In genomic region chr2:183060500-183061231, GRCh38 we compare ENCODE assay signal across 1 cellular context.
TF ChIP-seq lines count a peak whose summit lies in the region.

No MANE protein-coding gene starts in this region.

TF ChIP-seq in HepG2, 621 proteins besides CTCF, POLR2A, EP300 and RAD21 (continued from another document and continues in another):
- TF ChIP-seq PLRG1 (conservative IDR thresholded peaks at IDR 0.05) = no peak
- TF ChIP-seq ZNF17 (CRISPR knock-in tag; IDR thresholded peaks at IDR 0.05) = no peak
- no peak for TF ChIP-seq MNT (IDR thresholded peaks at IDR 0.05)
- TF ChIP-seq JDP2 (CRISPR knock-in tag; IDR thresholded peaks at IDR 0.05; ENCODE audit: borderline replicate concordance) = no peak
- no peak for TF ChIP-seq NFYB (CRISPR knock-in tag; IDR thresholded peaks at IDR 0.05)
- TF ChIP-seq CC2D1A (CRISPR knock-in tag; IDR thresholded peaks at IDR 0.05) = no peak
- TF ChIP-seq ZNF354B (CRISPR knock-in tag; IDR thresholded peaks at IDR 0.05) = no peak
- TF ChIP-seq ZNF614 (CRISPR knock-in tag; IDR thresholded peaks at IDR 0.05; ENCODE audit: borderline replicate concordance) = no peak
- TF ChIP-seq, protein P1, sequence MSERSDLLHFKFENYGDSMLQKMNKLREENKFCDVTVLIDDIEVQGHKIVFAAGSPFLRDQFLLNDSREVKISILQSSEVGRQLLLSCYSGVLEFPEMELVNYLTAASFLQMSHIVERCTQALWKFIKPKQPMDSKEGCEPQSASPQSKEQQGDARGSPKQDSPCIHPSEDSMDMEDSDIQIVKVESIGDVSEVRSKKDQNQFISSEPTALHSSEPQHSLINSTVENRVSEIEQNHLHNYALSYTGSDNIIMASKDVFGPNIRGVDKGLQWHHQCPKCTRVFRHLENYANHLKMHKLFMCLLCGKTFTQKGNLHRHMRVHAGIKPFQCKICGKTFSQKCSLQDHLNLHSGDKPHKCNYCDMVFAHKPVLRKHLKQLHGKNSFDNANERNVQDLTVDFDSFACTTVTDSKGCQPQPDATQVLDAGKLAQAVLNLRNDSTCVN (CRISPR knock-in tag; IDR thresholded peaks at IDR 0.05; ENCODE audit: borderline replicate concordance) = no peak
- no peak for TF ChIP-seq TBX3 (IDR thresholded peaks at IDR 0.05; ENCODE audit: borderline replicate concordance)
- no peak for TF ChIP-seq NFIC (IDR thresholded peaks at IDR 0.05; ENCODE audit: low read length)
- TF ChIP-seq ZXDC (CRISPR knock-in tag; IDR thresholded peaks at IDR 0.05) = no peak
- TF ChIP-seq ZNF761 (CRISPR knock-in tag; conservative IDR thresholded peaks at IDR 0.05) = no peak
- no peak for TF ChIP-seq DMAP1 (CRISPR knock-in tag; IDR thresholded peaks at IDR 0.05)
- TF ChIP-seq ZNF180 (CRISPR knock-in tag; IDR thresholded peaks at IDR 0.05; ENCODE audit: borderline replicate concordance, low read depth) = no peak
- TF ChIP-seq, protein P2, sequence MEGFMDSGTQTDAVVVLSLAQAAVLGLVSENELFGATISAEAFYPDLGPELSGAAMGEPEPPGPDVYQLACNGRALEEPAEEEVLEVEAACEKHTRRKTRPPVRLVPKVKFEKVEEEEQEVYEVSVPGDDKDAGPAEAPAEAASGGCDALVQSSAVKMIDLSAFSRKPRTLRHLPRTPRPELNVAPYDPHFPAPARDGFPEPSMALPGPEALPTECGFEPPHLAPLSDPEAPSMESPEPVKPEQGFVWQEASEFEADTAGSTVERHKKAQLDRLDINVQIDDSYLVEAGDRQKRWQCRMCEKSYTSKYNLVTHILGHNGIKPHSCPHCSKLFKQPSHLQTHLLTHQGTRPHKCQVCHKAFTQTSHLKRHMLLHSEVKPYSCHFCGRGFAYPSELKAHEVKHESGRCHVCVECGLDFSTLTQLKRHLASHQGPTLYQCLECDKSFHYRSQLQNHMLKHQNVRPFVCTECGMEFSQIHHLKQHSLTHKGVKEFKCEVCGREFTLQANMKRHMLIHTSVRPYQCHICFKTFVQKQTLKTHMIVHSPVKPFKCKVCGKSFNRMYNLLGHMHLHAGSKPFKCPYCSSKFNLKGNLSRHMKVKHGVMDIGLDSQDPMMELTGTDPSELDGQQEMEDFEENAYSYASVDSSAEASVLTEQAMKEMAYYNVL (CRISPR knock-in tag; IDR thresholded peaks at IDR 0.05; ENCODE audit: borderline replicate concordance) = no peak
- TF ChIP-seq TBL1XR1 (IDR thresholded peaks at IDR 0.05; ENCODE audit: borderline replicate concordance, low read length, partially characterized antibody) = no peak
- peak; percentile 69 for TF ChIP-seq HNF4G (IDR thresholded peaks at IDR 0.05; ENCODE audit: borderline replicate concordance, low read depth, low read length)
- peak; percentile 72; the same call in 1 of the 2 replicates for TF ChIP-seq HNF4G (CRISPR knock-in tag; IDR thresholded peaks at IDR 0.05; ENCODE audit: borderline replicate concordance, low read depth)
- no peak for TF ChIP-seq ZBTB40 (IDR thresholded peaks at IDR 0.05)
- no peak for TF ChIP-seq ZBTB40 (CRISPR knock-in tag; IDR thresholded peaks at IDR 0.05)
- TF ChIP-seq, protein P3, sequence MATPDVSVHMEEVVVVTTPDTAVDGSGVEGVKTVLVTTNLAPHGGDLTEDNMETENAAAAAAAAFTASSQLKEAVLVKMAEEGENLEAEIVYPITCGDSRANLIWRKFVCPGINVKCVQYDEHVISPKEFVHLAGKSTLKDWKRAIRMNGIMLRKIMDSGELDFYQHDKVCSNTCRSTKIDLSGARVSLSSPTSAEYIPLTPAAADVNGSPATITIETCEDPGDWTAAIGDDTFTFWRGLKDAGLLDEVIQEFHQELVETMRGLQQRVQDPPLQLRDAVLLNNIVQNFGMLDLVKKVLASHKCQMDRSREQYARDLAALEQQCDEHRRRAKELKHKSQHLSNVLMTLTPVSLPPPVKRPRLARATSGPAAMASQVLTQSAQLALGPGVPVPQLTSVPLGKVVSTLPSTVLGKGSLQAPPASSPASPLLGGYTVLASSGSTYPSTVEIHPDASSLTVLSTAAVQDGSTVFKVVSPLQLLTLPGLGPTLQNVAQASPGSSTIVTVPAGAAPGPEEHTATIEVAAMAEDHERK (CRISPR knock-in tag; IDR thresholded peaks at IDR 0.05; ENCODE audit: low read depth) = no peak
- no peak for TF ChIP-seq HBP1 (CRISPR knock-in tag; IDR thresholded peaks at IDR 0.05; ENCODE audit: low read depth)
- TF ChIP-seq TBP (CRISPR knock-in tag; IDR thresholded peaks at IDR 0.05) = no peak
- no peak for TF ChIP-seq CEBPB (IDR thresholded peaks at IDR 0.05; ENCODE audit: borderline replicate concordance, low read depth, low read length)
- TF ChIP-seq ZNF547 (CRISPR knock-in tag; IDR thresholded peaks at IDR 0.05) = no peak
- no peak for TF ChIP-seq MAF1 (CRISPR knock-in tag; IDR thresholded peaks at IDR 0.05; ENCODE audit: borderline replicate concordance)
- 0 out of 2 replicates have a peak, but pooled peaks have one; percentile 35 for TF ChIP-seq ZNF556 (CRISPR knock-in tag; IDR thresholded peaks at IDR 0.05; ENCODE audit: borderline replicate concordance)
- no peak for TF ChIP-seq ZNF674 (CRISPR knock-in tag; IDR thresholded peaks at IDR 0.05; ENCODE audit: low read depth)
- TF ChIP-seq ZBTB10 (CRISPR knock-in tag; IDR thresholded peaks at IDR 0.05; ENCODE audit: borderline replicate concordance) = no peak
- no peak for TF ChIP-seq JARID2 (CRISPR knock-in tag; IDR thresholded peaks at IDR 0.05; ENCODE audit: insufficient replicate concordance)
- TF ChIP-seq RFXAP (CRISPR knock-in tag; IDR thresholded peaks at IDR 0.05; ENCODE audit: borderline replicate concordance) = no peak
- TF ChIP-seq ZNF230 (CRISPR knock-in tag; IDR thresholded peaks at IDR 0.05) = no peak
- TF ChIP-seq TCF7L2 (IDR thresholded peaks at IDR 0.05; ENCODE audit: low read depth, low read length) = no peak
- TF ChIP-seq ZNF350 (CRISPR knock-in tag; IDR thresholded peaks at IDR 0.05; ENCODE audit: borderline replicate concordance, low read depth) = peak; percentile 30; the same call in 1 of the 2 replicates
- no peak for TF ChIP-seq IKZF4 (CRISPR knock-in tag; IDR thresholded peaks at IDR 0.05; ENCODE audit: borderline replicate concordance, low read depth, not compliant biosample characterization)
- TF ChIP-seq ZNF34 (CRISPR knock-in tag; IDR thresholded peaks at IDR 0.05; ENCODE audit: borderline replicate concordance) = no peak
- no peak for TF ChIP-seq MTF1 (CRISPR knock-in tag; IDR thresholded peaks at IDR 0.05)
- no peak for TF ChIP-seq ZSCAN21 (CRISPR knock-in tag; IDR thresholded peaks at IDR 0.05; ENCODE audit: borderline replicate concordance)
